ENCODE assay signal across 2 cellular contexts in genomic region chr2:215603440-215603839, GRCh38.
TF ChIP-seq lines count a peak whose summit lies in the region.

No MANE protein-coding gene starts in this region.

TF ChIP-seq in IMR-90, 13 proteins besides CTCF, POLR2A, EP300 and RAD21:
- TF ChIP-seq NFE2L2 (IDR thresholded peaks at IDR 0.05; ENCODE audit: low read depth, low read length) (no peak), MXI1 (IDR thresholded peaks at IDR 0.05; ENCODE audit: borderline replicate concordance, low read depth, low read length) (no peak), CEBPB (IDR thresholded peaks at IDR 0.05; ENCODE audit: low read depth, low read length) (no peak), CHD1 (IDR thresholded peaks at IDR 0.05; ENCODE audit: low read depth, low read length) (no peak), SMC3 (IDR thresholded peaks at IDR 0.05; ENCODE audit: low read depth, low read length) (no peak), MAFK (IDR thresholded peaks at IDR 0.05; ENCODE audit: low read depth, low read length) (no peak), ELK1 (IDR thresholded peaks at IDR 0.05; ENCODE audit: borderline replicate concordance, low read depth, low read length) (no peak), RFX5 (IDR thresholded peaks at IDR 0.05; ENCODE audit: low read depth, low read length) (no peak), MAZ (IDR thresholded peaks at IDR 0.05; ENCODE audit: borderline replicate concordance, low read depth, low read length) (no peak), USF2 (IDR thresholded peaks at IDR 0.05; ENCODE audit: low read depth, low read length) (no peak), BHLHE40 (IDR thresholded peaks at IDR 0.05; ENCODE audit: low read depth, low read length) (no peak), FOS (IDR thresholded peaks at IDR 0.05; ENCODE audit: low read depth, low read length) (no peak), RCOR1 (IDR thresholded peaks at IDR 0.05; ENCODE audit: insufficient replicate concordance, low read length) (no peak)

TF ChIP-seq in K562, 482 proteins besides CTCF, POLR2A, EP300 and RAD21:
- no peak for TF ChIP-seq RCOR1 (IDR thresholded peaks at IDR 0.05; ENCODE audit: borderline replicate concordance in 1 of 2, low read depth in 2 of 2, low read length in 2 of 2)
- TF ChIP-seq ZKSCAN3 (CRISPR knock-in tag; IDR thresholded peaks at IDR 0.05): no peak
- no peak for TF ChIP-seq ZNF740 (CRISPR knock-in tag; IDR thresholded peaks at IDR 0.05)
- TF ChIP-seq ZNF740 (tag; IDR thresholded peaks at IDR 0.05): no peak
- TF ChIP-seq ZFP91 (CRISPR knock-in tag; IDR thresholded peaks at IDR 0.05): no peak
- no peak for TF ChIP-seq KLF6 (CRISPR knock-in tag; IDR thresholded peaks at IDR 0.05; ENCODE audit: borderline replicate concordance)
- no peak for TF ChIP-seq ZNF507 (tag; conservative IDR thresholded peaks at IDR 0.05)
- TF ChIP-seq MED1 (CRISPR knock-in tag; IDR thresholded peaks at IDR 0.05; ENCODE audit: borderline replicate concordance): no peak
- no peak for TF ChIP-seq MIER1 (IDR thresholded peaks at IDR 0.05; ENCODE audit: low read depth)
- TF ChIP-seq XRCC3 (IDR thresholded peaks at IDR 0.05): no peak
- no peak for TF ChIP-seq ZFPM2 (CRISPR knock-in tag; IDR thresholded peaks at IDR 0.05)
- TF ChIP-seq ZNF57 (CRISPR knock-in tag; IDR thresholded peaks at IDR 0.05): no peak
- TF ChIP-seq RBM34 (IDR thresholded peaks at IDR 0.05; ENCODE audit: borderline replicate concordance, insufficient read depth, low read length): no peak
- no peak for TF ChIP-seq MEF2D (tag; conservative IDR thresholded peaks at IDR 0.05; ENCODE audit: low read depth)
- no peak for TF ChIP-seq ZNF174 (CRISPR knock-in tag; IDR thresholded peaks at IDR 0.05)
